8 cellular contexts compared by ENCODE assay signal in genomic region chr9:37422289-37423104, GRCh38. TPM values are rescaled to one million over a fixed set of nuclear protein-coding genes. Genes with fewer than 3 reads are reported as not detected.
DNase-seq lines count a peak whose midpoint lies in the region; FAIRE-seq and TF ChIP-seq lines count a peak whose summit lies in the region.

Gene GRHPR, plus strand, starts transcription at chr9:37422696. Its CDS starts 55 bp downstream, at chr9:37422751.

- TF ChIP-seq EP300 in suprapubic skin (IDR thresholded peaks at IDR 0.05), result no peak

- H3K9me3 ChIP-seq in Loucy (ENCODE audit: insufficient read depth, low read depth, low read length) (no peaks in the 10 kb centered on the region), SJSA1 (replicated peaks) (no peaks in the 10 kb centered on the region), suprapubic skin (no peaks in the 10 kb centered on the region)

- in situ Hi-C loops in G401 (cut with HindIII; ENCODE audit: low sequenced_read_pairs), result no loop called here

- peak within 1 kb of the TSS; percentile 36; the same call in 1 of the 2 replicates for H3K27ac ChIP-seq in SJSA1
- peak within 1 kb of the TSS; percentile 89 for H3K27ac ChIP-seq in suprapubic skin

- DNase-seq in G401 (ENCODE audit: low spot score) (peak; percentile 92), H7 (peak; percentile 95), SJSA1 (ENCODE audit: low read depth in 1 of 2, low spot score in 2 of 2) (peak; percentile 67 to 73), frontal cortex (ENCODE audit: low spot score in 2 of 2) (peak; percentile 84 to 95), nucleus accumbens (lab: John Stamatoyannopoulos, UW) (peak; percentile 45 to 97 (median 91)), suprapubic skin (ENCODE audit: low spot score in 2 of 2) (peak; percentile 91 to 95)
- peak; percentile 68 to 85 (median 78) for DNase-seq in activated naive CD4-positive, alpha-beta T cell (lab: John Stamatoyannopoulos, UW)

- H3K4me3 ChIP-seq in H7 (ENCODE audit: insufficient read depth, low read depth, low read length) (peak within 1 kb of the TSS; percentile 80), Loucy (ENCODE audit: low read length, poor library complexity, severe bottlenecking) (peak within 1 kb of the TSS; percentile 99), SJSA1 (peak within 1 kb of the TSS; percentile 66), suprapubic skin (peak within 1 kb of the TSS; percentile 85)

- peaks cover 48% of the 10 kb centered on the region for H3K79me2 ChIP-seq in Loucy (ENCODE audit: insufficient read depth, low read length)

- peaks cover 24% of the 10 kb centered on the region for H4K20me1 ChIP-seq in Loucy (ENCODE audit: insufficient read depth, low read length, poor library complexity, severe bottlenecking)

- under 1% methylated on average over 8 of the region's 56 CpGs for WGBS in suprapubic skin

- no peak for FAIRE-seq in frontal cortex (lab: Jason Lieb, UNC)

- peaks cover 25% of the 10 kb centered on the region for H3K4me1 ChIP-seq in Loucy (ENCODE audit: insufficient read depth, low read length, poor library complexity, severe bottlenecking)
- H3K4me1 ChIP-seq in SJSA1 (replicated peaks), result peaks cover 4% of the 10 kb centered on the region
- H3K4me1 ChIP-seq in suprapubic skin, result peaks cover 44% of the 10 kb centered on the region

- H3K36me3 ChIP-seq in H7 (replicated peaks; ENCODE audit: control insufficient read depth, insufficient read depth, low read length) (peaks cover 15% of the 10 kb centered on the region), Loucy (ENCODE audit: insufficient read depth, low read length) (peaks cover 4% of the 10 kb centered on the region; the same call in 1 of the 2 replicates), SJSA1 (peaks cover 8% of the 10 kb centered on the region; the same call in 1 of the 2 replicates), suprapubic skin (peaks cover 14% of the 10 kb centered on the region)

- TF ChIP-seq POLR2A in suprapubic skin (IDR thresholded peaks at IDR 0.05), result peak in 1 of 2 donors; percentile 52

- H3K4me2 ChIP-seq in Loucy (ENCODE audit: low read depth, low read length, poor library complexity, severe bottlenecking), result peak within 1 kb of the TSS; percentile 86

- H3K9me2 ChIP-seq in Loucy (replicated peaks; ENCODE audit: low read depth, low read length), result no peaks in the 10 kb centered on the region

- H3K27me3 ChIP-seq in H7 (ENCODE audit: control insufficient read depth, insufficient read depth, low read length) (no peaks in the 10 kb centered on the region), Loucy (ENCODE audit: insufficient read depth, low read length, poor library complexity, severe bottlenecking) (no peaks in the 10 kb centered on the region), SJSA1 (replicated peaks) (no peaks in the 10 kb centered on the region), suprapubic skin (no peaks in the 10 kb centered on the region)

- H3K9ac ChIP-seq in Loucy (ENCODE audit: low read depth, low read length, poor library complexity, severe bottlenecking), result peak within 1 kb of the TSS; percentile 97

- peak within 1 kb of the TSS; percentile 98 for H2AFZ ChIP-seq in Loucy (ENCODE audit: low read length)

- no peaks in the 10 kb centered on the region for H3F3A ChIP-seq in Loucy (ENCODE audit: low read depth)

- no peak for TF ChIP-seq CTCF in Loucy (conservative IDR thresholded peaks at IDR 0.05; ENCODE audit: low read length)
- no peak for TF ChIP-seq CTCF in suprapubic skin (IDR thresholded peaks at IDR 0.05)

RNA-seq across cellular contexts. Expression of gene GRHPR, which starts in this region (rescaled TPM):
- total RNA-seq in G401 (2014; rRNA removed; shearing (Covaris generic)), result 181 and 183 TPM in 2 replicates
- total RNA-seq in H7 (2014; rRNA removed; shearing (Covaris generic)), result 151 and 170 TPM in 2 replicates
- total RNA-seq in SJSA1 (2014; rRNA removed; shearing (Covaris generic)), result 55.8 and 75.1 TPM in 2 replicates
- total RNA-seq in frontal cortex (48.1 TPM), suprapubic skin (100 to 1,000 TPM; 132 to 156 (median 141) TPM)

Comparison
In these comparisons a context has a peak if more than half of its experiments do, and no peak if none do; other contexts are left out.
1. Peak in every context shown above with its lines: DNase-seq, H3K4me3 ChIP-seq and H3K27ac ChIP-seq.